ENCODE assay signal across 8 cellular contexts in the genomic region with DNA sequence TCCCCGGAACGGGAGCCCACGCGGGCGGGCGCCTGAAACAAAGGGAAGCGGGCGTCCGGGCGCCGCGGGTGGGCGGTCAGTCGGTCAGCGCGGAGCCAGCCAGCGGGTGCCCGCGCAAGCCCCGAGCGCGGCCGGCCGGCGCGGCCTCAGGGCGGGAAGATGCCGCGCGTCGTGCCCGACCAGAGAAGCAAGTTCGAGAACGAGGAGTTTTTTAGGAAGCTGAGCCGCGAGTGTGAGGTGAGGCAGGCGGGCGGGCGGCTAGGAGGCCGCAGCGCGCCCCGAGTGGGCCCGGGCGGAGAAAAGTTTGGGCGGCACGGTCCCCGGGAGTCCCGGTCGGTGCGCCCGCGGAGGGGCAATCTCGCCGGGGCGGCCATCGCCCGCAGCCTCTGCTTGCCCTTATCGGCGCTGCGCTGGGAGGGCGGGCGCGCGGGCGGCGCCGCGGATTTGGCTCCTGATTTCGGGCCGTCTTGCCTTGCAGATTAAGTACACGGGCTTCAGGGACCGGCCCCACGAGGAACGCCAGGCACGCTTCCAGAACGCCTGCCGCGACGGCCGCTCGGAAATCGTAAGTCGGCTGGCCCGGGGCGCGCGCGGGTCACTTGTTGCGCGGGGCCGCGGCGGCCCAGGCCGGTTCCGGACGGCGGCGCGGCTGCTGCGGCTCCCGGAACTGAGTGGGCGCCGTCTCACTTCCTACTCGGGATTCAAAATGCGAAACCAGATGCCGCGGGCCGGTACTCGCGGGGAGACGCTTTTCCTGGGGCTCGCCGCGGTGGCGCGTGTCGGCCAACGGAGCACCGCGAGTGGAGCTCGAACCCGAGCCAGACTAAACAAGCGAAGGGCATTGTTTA. TPM values are rescaled to one million over a fixed set of nuclear protein-coding genes. Genes with fewer than 3 reads are reported as not detected.
DNase-seq lines count a peak whose midpoint lies in the region; ATAC-seq and TF ChIP-seq lines count a peak whose summit lies in the region.

No MANE protein-coding gene starts in this region.

- peak overlapping the region; percentile 81 for H3K4me3 ChIP-seq in OCI-LY3 (ENCODE audit: low read length)
- peak overlapping the region; percentile 74 to 98 (median 84) for H3K4me3 ChIP-seq in stomach

- H3K79me2 ChIP-seq in OCI-LY3 (ENCODE audit: low read length): peaks cover 54% of the 10 kb centered on the region

- H3K36me3 Mint-ChIP-seq in activated T-helper 2 cell treated with anti-CD3 and anti-CD28 coated beads, Interferon-gamma antibody, Interleukin-2, Interleukin-4, amounts not matched to agents 10 μg/mL and 5 μg/mL and 100 μg/mL, durations not matched to agents 14 hours and 24 hours and 36 hours (ENCODE audit: low read depth): peaks cover 41% of the 10 kb centered on the region
- H3K36me3 Mint-ChIP-seq in nephron progenitor cell (ENCODE audit: low read depth): peaks cover 38% of the 10 kb centered on the region

- TF ChIP-seq CTCF in OCI-LY3 (IDR thresholded peaks at IDR 0.05; ENCODE audit: low read depth, low read length) (no peak), nephron progenitor cell (IDR thresholded peaks at IDR 0.05) (no peak), stomach (IDR thresholded peaks at IDR 0.05) (no peak)

- peaks cover 44% of the 10 kb centered on the region for H3K4me1 Mint-ChIP-seq in activated T-helper 2 cell treated with anti-CD3 and anti-CD28 coated beads, Interferon-gamma antibody, Interleukin-2, Interleukin-4, amounts not matched to agents 10 μg/mL and 5 μg/mL and 100 μg/mL, durations not matched to agents 14 hours and 24 hours and 36 hours (ENCODE audit: low read depth)
- peaks cover 45% of the 10 kb centered on the region for H3K4me1 Mint-ChIP-seq in nephron progenitor cell

- H4K20me1 ChIP-seq in OCI-LY3 (ENCODE audit: insufficient read depth, low read length): peaks cover 42% of the 10 kb centered on the region

- peak overlapping the region; percentile 98 for H3K9ac ChIP-seq in OCI-LY3 (ENCODE audit: low read length)

- TF ChIP-seq POLR2A in stomach (IDR thresholded peaks at IDR 0.05): no peak

- TF ChIP-seq EP300 in stomach (IDR thresholded peaks at IDR 0.05): no peak

- H3K4me1 ChIP-seq in OCI-LY3 (ENCODE audit: low read length) (peaks cover 14% of the 10 kb centered on the region), stomach (peaks cover 23 to 48% (median 35%) of the 10 kb centered on the region in 4 donors)

- peak overlapping the region; percentile 87 for H3K27ac Mint-ChIP-seq in activated T-helper 2 cell treated with anti-CD3 and anti-CD28 coated beads, Interferon-gamma antibody, Interleukin-2, Interleukin-4, amounts not matched to agents 10 μg/mL and 5 μg/mL and 100 μg/mL, durations not matched to agents 14 hours and 24 hours and 36 hours
- peak overlapping the region; percentile 51 for H3K27ac Mint-ChIP-seq in nephron progenitor cell

- intact Hi-C loops in activated T-helper 2 cell treated with anti-CD3 and anti-CD28 coated beads, Interferon-gamma antibody, Interleukin-2, Interleukin-4, amounts not matched to agents 10 μg/mL and 5 μg/mL and 100 μg/mL, durations not matched to agents 14 hours and 24 hours and 36 hours (cut with micrococcal nuclease): loop anchor here (1.0 kb wide), 1 partner anchor 45 kb away; no protein-coding TSS in a partner anchor
- intact Hi-C loops in stomach (cut with DNase I; ENCODE audit: low total_unique reads): no loop called here

- no peaks in the 10 kb centered on the region for H3K27me3 ChIP-seq in OCI-LY3 (ENCODE audit: low read depth, low read length)
- no peaks in the 10 kb centered on the region for H3K27me3 ChIP-seq in stomach

- no peaks in the 10 kb centered on the region for H3K9me3 Mint-ChIP-seq in activated T-helper 2 cell treated with anti-CD3 and anti-CD28 coated beads, Interferon-gamma antibody, Interleukin-2, Interleukin-4, amounts not matched to agents 10 μg/mL and 5 μg/mL and 100 μg/mL, durations not matched to agents 14 hours and 24 hours and 36 hours
- H3K9me3 Mint-ChIP-seq in nephron progenitor cell: no peaks in the 10 kb centered on the region

- H3K27me3 Mint-ChIP-seq in activated T-helper 2 cell treated with anti-CD3 and anti-CD28 coated beads, Interferon-gamma antibody, Interleukin-2, Interleukin-4, amounts not matched to agents 10 μg/mL and 5 μg/mL and 100 μg/mL, durations not matched to agents 14 hours and 24 hours and 36 hours (ENCODE audit: low read depth): no peaks in the 10 kb centered on the region
- no peaks in the 10 kb centered on the region for H3K27me3 Mint-ChIP-seq in nephron progenitor cell (ENCODE audit: low read depth, poor library complexity)

- 0 to 1% (median 1%) methylated on average over 15 to 123 of the region's 124 CpGs for WGBS in stomach, 5 donors

- H3K4me3 Mint-ChIP-seq in activated T-helper 2 cell treated with anti-CD3 and anti-CD28 coated beads, Interferon-gamma antibody, Interleukin-2, Interleukin-4, amounts not matched to agents 10 μg/mL and 5 μg/mL and 100 μg/mL, durations not matched to agents 14 hours and 24 hours and 36 hours (ENCODE audit: low read depth): peak overlapping the region; percentile 92
- H3K4me3 Mint-ChIP-seq in nephron progenitor cell: peak overlapping the region; percentile 92

- peak; percentile 40 for ATAC-seq in HG02852 (IDR thresholded peaks at IDR 0.05; ENCODE audit: unreplicated experiment)

- peak overlapping the region; percentile 84 for H3K4me2 ChIP-seq in OCI-LY3 (ENCODE audit: low read length)

- H3K27ac ChIP-seq in OCI-LY3 (ENCODE audit: low read length) (peak overlapping the region; percentile 87), stomach (peak overlapping the region; percentile 95 to 99 (median 98))

- peaks cover 30% of the 10 kb centered on the region for H3K36me3 ChIP-seq in OCI-LY3 (replicated peaks; ENCODE audit: low read depth, low read length)
- H3K36me3 ChIP-seq in stomach: peaks cover 0 to 25% (median 3%) of the 10 kb centered on the region in 4 donors

- DNase-seq in NCI-H1417 (lab: John Stamatoyannopoulos, UW) (peak; percentile 49 to 86 (median 73)), NCI-H1417 treated with DMSO at 0.1 percent for 48 hours (lab: John Stamatoyannopoulos, UW) (no peak), fibroblast of the conjunctiva (ENCODE audit: low read depth) (peak; percentile 10), nephron progenitor cell (peak; percentile 58), stomach (peak; percentile 66)
- peak; percentile 62 for DNase-seq in activated T-helper 2 cell treated with anti-CD3 and anti-CD28 coated beads, Interferon-gamma antibody, Interleukin-2, Interleukin-4, amounts not matched to agents 10 μg/mL and 5 μg/mL and 100 μg/mL, durations not matched to agents 14 hours and 24 hours and 36 hours (ENCODE audit: low spot score)

- H3K9me3 ChIP-seq in OCI-LY3 (ENCODE audit: insufficient read depth, low read length): no peaks in the 10 kb centered on the region
- no peaks in the 10 kb centered on the region for H3K9me3 ChIP-seq in stomach

- H2AFZ ChIP-seq in OCI-LY3 (ENCODE audit: low read depth, low read length): 0 out of 2 replicates have a peak overlapping the region, but pooled peaks have one; percentile 4

RNA-seq across cellular contexts. Expression of a gene that starts 0.5 kb away (rescaled TPM):
- 156 and 159 TPM in 2 replicates for total RNA-seq in activated T-helper 2 cell treated with anti-CD3 and anti-CD28 coated beads, Interferon-gamma antibody, Interleukin-2, Interleukin-4, amounts not matched to agents 10 μg/mL and 5 μg/mL and 100 μg/mL, durations not matched to agents 14 hours and 24 hours and 36 hours
- total RNA-seq in stomach: 10 to 100 TPM in 4 of 5 donors, 1 to 10 TPM in 1; 4.1 to 68.1 (median 46.2) TPM
- 10 to 100 TPM; 13.1 to 17.7 (median 14.9) TPM for polyA plus RNA-seq in stomach

RNA-seq across cellular contexts. Expression of a gene that starts 41.1 kb away (rescaled TPM):
- 29.8 and 30.1 TPM in 2 replicates for total RNA-seq in activated T-helper 2 cell treated with anti-CD3 and anti-CD28 coated beads, Interferon-gamma antibody, Interleukin-2, Interleukin-4, amounts not matched to agents 10 μg/mL and 5 μg/mL and 100 μg/mL, durations not matched to agents 14 hours and 24 hours and 36 hours
- total RNA-seq in stomach: 10 to 100 TPM in 2 of 5 donors, 1 to 10 TPM in 3; 3.3 to 22.3 (median 7.0) TPM
- polyA plus RNA-seq in stomach: 10 to 100 TPM in 1 of 3 donors, 1 to 10 TPM in 2; 3.2 to 16.5 (median 3.7) TPM
